In genomic region chr1:44571712-44572571, GRCh38 we compare ENCODE assay signal across 7 cellular contexts.
DNase-seq lines count a peak whose midpoint lies in the region; ATAC-seq and FAIRE-seq lines count a peak whose summit lies in the region.

No MANE protein-coding gene starts in this region.

- H3K23ac ChIP-seq in neuronal stem cell (ENCODE audit: low read depth, low read length, poor library complexity) = no peak overlapping the region

- no peak overlapping the region for H2BK120ac ChIP-seq in neuronal stem cell (ENCODE audit: low read depth, low read length)

- ATAC-seq in HG03521 (IDR thresholded peaks at IDR 0.05; ENCODE audit: unreplicated experiment) (no peak), HG02870 (IDR thresholded peaks at IDR 0.05; ENCODE audit: unreplicated experiment) (no peak)

- H3K9me3 ChIP-seq in neuronal stem cell (replicated peaks in 1 of 2; ENCODE audit: control insufficient read depth in 2 of 2, insufficient read depth in 1 of 2, low read depth in 1 of 2, low read length in 2 of 2) = no peaks in the 10 kb centered on the region

- no peak overlapping the region for H4K91ac ChIP-seq in neuronal stem cell (ENCODE audit: low read depth, low read length, poor library complexity)

- peak; percentile 47 for DNase-seq in COLO668 (lab: John Stamatoyannopoulos, UW; ENCODE audit: unreplicated experiment)
- peak; percentile 36 for DNase-seq in GM19239 (ENCODE audit: insufficient read length, low spot score)
- DNase-seq in SW480 (ENCODE audit: low spot score) = peak; percentile 28
- peak; percentile 63 for DNase-seq in iPS-NIHi11 (ENCODE audit: low spot score)
- no peak for DNase-seq in neuronal stem cell (ENCODE audit: low spot score)

- H3K36me3 ChIP-seq in neuronal stem cell (replicated peaks in 1 of 2; ENCODE audit: control insufficient read depth in 2 of 2, insufficient read depth in 2 of 2, low read length in 2 of 2) = peaks cover 0 to 26% of the 10 kb centered on the region in 2 donors

- H3K27ac ChIP-seq in neuronal stem cell (replicated peaks; ENCODE audit: low read length) = no peak overlapping the region

- H2BK5ac ChIP-seq in neuronal stem cell (ENCODE audit: low read length) = no peak overlapping the region

- no peak overlapping the region for H3K4ac ChIP-seq in neuronal stem cell (ENCODE audit: low read length)

- no peak overlapping the region for H3K4me2 ChIP-seq in neuronal stem cell (ENCODE audit: insufficient read depth, low read length, poor library complexity, severe bottlenecking)

- no peak overlapping the region for H2BK12ac ChIP-seq in neuronal stem cell (ENCODE audit: low read length)

- H3K79me1 ChIP-seq in neuronal stem cell (ENCODE audit: low read depth, low read length) = no peaks in the 10 kb centered on the region

- H2AFZ ChIP-seq in neuronal stem cell (ENCODE audit: low read length) = no peak overlapping the region

- peaks cover 5 to 23% of the 10 kb centered on the region in 2 donors for H3K4me1 ChIP-seq in neuronal stem cell (ENCODE audit: control insufficient read depth in 2 of 2, insufficient read depth in 1 of 2, low read depth in 1 of 2, low read length in 2 of 2)

- no peak overlapping the region for H3K4me3 ChIP-seq in neuronal stem cell (ENCODE audit: low read length in 2 of 2)

- H2BK15ac ChIP-seq in neuronal stem cell (ENCODE audit: low read length) = no peak overlapping the region

- no peak overlapping the region for H3K18ac ChIP-seq in neuronal stem cell (ENCODE audit: low read length)

- no peak overlapping the region for H2AK5ac ChIP-seq in neuronal stem cell (ENCODE audit: low read depth, low read length)

- peak; percentile 89 for FAIRE-seq in GM19239 (lab: Jason Lieb, UNC)

- H3K14ac ChIP-seq in neuronal stem cell (ENCODE audit: low read length) = no peak overlapping the region

- H3K27me3 ChIP-seq in neuronal stem cell (ENCODE audit: control insufficient read depth in 3 of 3, insufficient read depth in 3 of 3, low read depth in 1 of 3, low read length in 3 of 3) = peaks cover 0 to 2% (median 0%) of the 10 kb centered on the region in 3 experiments

- H3K9ac ChIP-seq in neuronal stem cell (ENCODE audit: low read depth, low read length, poor library complexity) = no peak overlapping the region

- H4K8ac ChIP-seq in neuronal stem cell (ENCODE audit: low read depth, low read length) = no peak overlapping the region

- WGBS in neuronal stem cell (ENCODE audit: extremely low coverage in 2 of 2, insufficient read length in 2 of 2, insufficient replicate concordance in 1 of 2), 2 donors = 100% methylated on average over 1 of the region's 5 CpGs
